19 cellular contexts compared by ENCODE assay signal in genomic region chr10:114543456-114543855, GRCh38.
DNase-seq lines count a peak whose midpoint lies in the region; ATAC-seq, FAIRE-seq and TF ChIP-seq lines count a peak whose summit lies in the region.
"Had no signal": no experiment of that assay in that cellular context is flagged by ENCODE, and none has a peak within 500 bp of the region (broad histone marks: within the 10 kb centered on the region; RNA-seq: fewer than 3 reads in every experiment).

No MANE protein-coding gene starts in this region.

- H3K9me3 Mint-ChIP-seq in CD4-positive, CD25-positive, alpha-beta regulatory T cell = no peaks in the 10 kb centered on the region
- no peaks in the 10 kb centered on the region for H3K9me3 Mint-ChIP-seq in activated CD8-positive, alpha-beta T cell treated with anti-CD3 and anti-CD28 coated beads for 36 hours
- no peaks in the 10 kb centered on the region for H3K9me3 Mint-ChIP-seq in naive B cell
- H3K9me3 Mint-ChIP-seq in CD14-positive monocyte = peaks cover 0 to 1% (median 0%) of the 10 kb centered on the region in 7 donors

- peak; percentile 61 for FAIRE-seq in GM12892 (lab: Jason Lieb, UNC)
- FAIRE-seq: HepG2, TTC549 had no signal

- peaks cover 24 to 98% (median 66%) of the 10 kb centered on the region in 4 donors for H3K4me1 Mint-ChIP-seq in CD4-positive, CD25-positive, alpha-beta regulatory T cell
- H3K4me1 Mint-ChIP-seq in activated CD8-positive, alpha-beta T cell treated with anti-CD3 and anti-CD28 coated beads for 36 hours (ENCODE audit: low read depth) = peaks cover 91% of the 10 kb centered on the region
- peaks cover 43 to 77% (median 65%) of the 10 kb centered on the region in 3 donors for H3K4me1 Mint-ChIP-seq in naive B cell
- peaks cover 24% of the 10 kb centered on the region for H3K4me1 Mint-ChIP-seq in CD14-positive monocyte

- no peaks in the 10 kb centered on the region for H3K36me3 Mint-ChIP-seq in CD4-positive, CD25-positive, alpha-beta regulatory T cell
- peaks cover 2% of the 10 kb centered on the region for H3K36me3 Mint-ChIP-seq in activated CD8-positive, alpha-beta T cell treated with anti-CD3 and anti-CD28 coated beads for 36 hours (ENCODE audit: low read depth)
- H3K36me3 Mint-ChIP-seq in naive B cell (no peaks in the 10 kb centered on the region), CD14-positive monocyte (no peaks in the 10 kb centered on the region)

- peak overlapping the region; percentile 88 for H3K27ac ChIP-seq in CD4-positive, CD25-positive, alpha-beta regulatory T cell (ENCODE audit: insufficient read depth, low read length, poor library complexity, severe bottlenecking)
- H3K27ac ChIP-seq in thyroid gland = no peak overlapping the region
- H3K27ac ChIP-seq: ascending aorta, right lobe of liver had no signal

- peaks cover 91% of the 10 kb centered on the region for H3K4me1 ChIP-seq in CD4-positive, CD25-positive, alpha-beta regulatory T cell (ENCODE audit: control insufficient read depth, insufficient read depth, low read length, poor library complexity, severe bottlenecking)
- H3K4me1 ChIP-seq in thyroid gland = peaks cover 7 to 9% of the 10 kb centered on the region in 2 donors
- H3K4me1 ChIP-seq: ascending aorta, right lobe of liver had no signal

- H3K36me3 ChIP-seq in CD4-positive, CD25-positive, alpha-beta regulatory T cell (ENCODE audit: control insufficient read depth, insufficient read depth, low read length) = no peaks in the 10 kb centered on the region
- no peaks in the 10 kb centered on the region for H3K36me3 ChIP-seq in thyroid gland
- H3K36me3 ChIP-seq: ascending aorta had no signal

- WGBS in thyroid gland, 2 donors = 66 to 80% methylated on average over 8 of the region's 8 CpGs

- peak overlapping the region; percentile 92 to 100 (median 98) for H3K27ac Mint-ChIP-seq in CD4-positive, CD25-positive, alpha-beta regulatory T cell
- peak overlapping the region; percentile 94 for H3K27ac Mint-ChIP-seq in activated CD8-positive, alpha-beta T cell treated with anti-CD3 and anti-CD28 coated beads for 36 hours
- peak overlapping the region; percentile 91 to 98 (median 96) for H3K27ac Mint-ChIP-seq in naive B cell
- H3K27ac Mint-ChIP-seq in CD14-positive monocyte = no peak overlapping the region

- peak overlapping the region in 3 of 4 donors; percentile 69 to 76 (median 73) for H3K4me3 Mint-ChIP-seq in CD4-positive, CD25-positive, alpha-beta regulatory T cell
- H3K4me3 Mint-ChIP-seq in activated CD8-positive, alpha-beta T cell treated with anti-CD3 and anti-CD28 coated beads for 36 hours = peak overlapping the region; percentile 77
- H3K4me3 Mint-ChIP-seq in naive B cell (peak overlapping the region in 6 of 8 donors; percentile 29 to 89 (median 66)), CD14-positive monocyte (no peak overlapping the region)

- ATAC-seq in CD4-positive, CD25-positive, alpha-beta regulatory T cell (ENCODE audit: low read depth in 2 of 2) = no peak
- no peak for ATAC-seq in activated CD8-positive, alpha-beta T cell treated with anti-CD3 and anti-CD28 coated beads for 36 hours
- ATAC-seq in naive B cell (ENCODE audit: low read depth in 2 of 2) = no peak
- ATAC-seq: HCT116, HepG2 had no signal

- no peak for TF ChIP-seq CTCF in activated CD8-positive, alpha-beta T cell treated with anti-CD3 and anti-CD28 coated beads for 36 hours (IDR thresholded peaks at IDR 0.05)
- no peak for TF ChIP-seq CTCF in thyroid gland (IDR thresholded peaks at IDR 0.05)
- no peak for TF ChIP-seq CTCF in CD14-positive monocyte (IDR thresholded peaks at IDR 0.05)

- H3K9me3 ChIP-seq in CD4-positive, CD25-positive, alpha-beta regulatory T cell (ENCODE audit: control insufficient read depth in 2 of 2, low read length in 2 of 2) = no peaks in the 10 kb centered on the region
- no peaks in the 10 kb centered on the region for H3K9me3 ChIP-seq in thyroid gland
- H3K9me3 ChIP-seq: ascending aorta, right lobe of liver had no signal

- H3K27me3 Mint-ChIP-seq in CD4-positive, CD25-positive, alpha-beta regulatory T cell = no peaks in the 10 kb centered on the region
- H3K27me3 Mint-ChIP-seq in activated CD8-positive, alpha-beta T cell treated with anti-CD3 and anti-CD28 coated beads for 36 hours = no peaks in the 10 kb centered on the region
- H3K27me3 Mint-ChIP-seq in naive B cell (no peaks in the 10 kb centered on the region), CD14-positive monocyte (ENCODE audit: low read depth in 3 of 3) (peaks cover 5 to 13% (median 11%) of the 10 kb centered on the region in 3 donors)

- TF ChIP-seq POLR2A in GM12892 (IDR thresholded peaks at IDR 0.05; ENCODE audit: low read depth, low read length) = no peak
- TF ChIP-seq POLR2A in thyroid gland (IDR thresholded peaks at IDR 0.05) = no peak

- CTCF ChIA-PET in activated CD8-positive, alpha-beta T cell treated with anti-CD3 and anti-CD28 coated beads for 36 hours (lab: Charles Lee) = interaction anchor here (0.7 to 21.0 kb wide), 6 partner anchors 12 to 279 kb away, joined by 4 to 252 read pairs (median 20); partner anchors contain the start of gene FHIP2A

- peak in 1 of 3 donors; percentile 50 for DNase-seq in CD4-positive, CD25-positive, alpha-beta regulatory T cell
- no peak for DNase-seq in GM12892 (ENCODE audit: insufficient read length)
- no peak for DNase-seq in activated CD8-positive, alpha-beta T cell treated with anti-CD3 and anti-CD28 coated beads for 36 hours
- no peak for DNase-seq in naive B cell
- DNase-seq in thyroid gland = no peak
- no peak for DNase-seq in NCI-H524 (lab: John Stamatoyannopoulos, UW)
- DNase-seq in GM03348 (ENCODE audit: low spot score) = no peak
- DNase-seq in CD14-positive monocyte (ENCODE audit: low spot score) = no peak
- DNase-seq: mesenchymal stem cell; NCI-H1105; nucleus accumbens; right lobe of liver; SIG-M5; stimulated activated CD4-positive, alpha-beta T cell treated with anti-CD3 and anti-CD28 coated beads, Interleukin-4, amount 100 ng/mL, for 1 hour had no signal

- H3K4me3 ChIP-seq in CD4-positive, CD25-positive, alpha-beta regulatory T cell (ENCODE audit: low read depth, low read length) = peak overlapping the region; percentile 57
- no peak overlapping the region for H3K4me3 ChIP-seq in thyroid gland (replicated peaks in 1 of 3)
- H3K4me3 ChIP-seq: ascending aorta, coronary artery, right lobe of liver had no signal

- no peaks in the 10 kb centered on the region for H3K27me3 ChIP-seq in CD4-positive, CD25-positive, alpha-beta regulatory T cell (ENCODE audit: control insufficient read depth, insufficient read depth, low read length)
- no peaks in the 10 kb centered on the region for H3K27me3 ChIP-seq in thyroid gland
- H3K27me3 ChIP-seq: ascending aorta, right lobe of liver had no signal

- intact Hi-C loops in activated CD8-positive, alpha-beta T cell treated with anti-CD3 and anti-CD28 coated beads for 36 hours (cut with micrococcal nuclease) = loop anchor here (5.0 to 10.0 kb wide), 3 partner anchors 51 to 381 kb away; partner anchors contain the start of genes CCDC186 and TDRD1
- intact Hi-C loops in thyroid gland (cut with DNase I) = loop anchor here (10.0 kb wide), 1 partner anchor 239 kb away; no protein-coding TSS in a partner anchor
- intact Hi-C loops in CD14-positive monocyte (cut with micrococcal nuclease) = no loop called here

- POLR2A ChIA-PET in activated CD8-positive, alpha-beta T cell treated with anti-CD3 and anti-CD28 coated beads for 36 hours (lab: Charles Lee) = interaction anchor here (0.6 to 11.1 kb wide), 6 partner anchors 23 to 63 kb away, joined by 3 to 251 read pairs (median 3); no protein-coding TSS in a partner anchor

Comparison
In these comparisons a context has a peak if more than half of its experiments do, and no peak if none do; other contexts are left out.
1. H3K27ac Mint-ChIP-seq: peak in CD4-positive, CD25-positive, alpha-beta regulatory T cell (3 of 3), activated CD8-positive, alpha-beta T cell treated with anti-CD3 and anti-CD28 coated beads for 36 hours (single experiment) and naive B cell (6 of 6); none in CD14-positive monocyte (0 of 7).
2. H3K4me3 Mint-ChIP-seq: peak in CD4-positive, CD25-positive, alpha-beta regulatory T cell (3 of 4), activated CD8-positive, alpha-beta T cell treated with anti-CD3 and anti-CD28 coated beads for 36 hours (single experiment) and naive B cell (6 of 8); none in CD14-positive monocyte (0 of 2).
3. intact Hi-C loops: an anchor here in activated CD8-positive, alpha-beta T cell treated with anti-CD3 and anti-CD28 coated beads for 36 hours (5.0 to 10.0 kb wide) and thyroid gland (10.0 kb wide); none called in CD14-positive monocyte.